Comparison of ENCODE assay signal across 9 cellular contexts in the genomic region with DNA sequence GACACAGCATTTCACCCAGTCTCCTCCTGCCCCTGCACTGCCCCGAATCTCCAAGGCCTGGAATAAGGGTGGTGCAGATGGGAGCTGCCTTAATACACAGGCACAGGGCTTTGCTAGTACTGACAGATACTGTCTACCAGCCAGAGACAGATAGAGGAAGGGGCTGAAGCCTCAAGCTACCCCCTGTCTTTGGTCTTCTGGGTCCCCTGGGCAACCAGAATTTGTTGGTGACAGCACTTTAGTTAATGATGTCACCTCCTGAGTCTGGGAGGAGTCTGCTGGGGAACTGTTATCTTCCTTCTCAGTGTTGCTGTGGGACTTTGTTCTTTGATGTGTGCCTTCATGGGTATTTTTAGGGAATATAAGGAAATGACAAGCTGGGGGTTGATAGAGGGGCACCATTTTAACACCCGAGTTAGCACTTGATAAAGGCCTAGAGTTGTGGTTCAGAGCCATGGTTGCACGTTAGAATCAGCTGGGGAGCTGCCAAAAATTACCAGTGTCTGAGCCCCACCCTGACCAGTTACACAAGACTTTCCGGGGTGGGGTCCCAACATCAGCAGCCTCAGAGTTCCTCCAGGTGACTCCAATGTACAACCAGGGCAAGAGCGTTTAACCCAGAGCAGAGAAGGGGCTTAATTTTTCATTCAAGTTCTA.
A peak's percentile ranks its signal among the peaks of the same experiment; 100 is the strongest.
DNase-seq lines count a peak whose midpoint lies in the region; ATAC-seq and TF ChIP-seq lines count a peak whose summit lies in the region.
"Had no signal": no experiment of that assay in that cellular context is flagged by ENCODE, and none has a peak within 500 bp of the region (broad histone marks: within the 10 kb centered on the region; RNA-seq: fewer than 3 reads in every experiment).

No MANE protein-coding gene starts in this region.

- peak overlapping the region; percentile 29 to 68 for H3K27ac ChIP-seq in tibial artery

- intact Hi-C loops in left ventricle myocardium superior (cut with micrococcal nuclease) (no loop called here), tibial artery (cut with DNase I; ENCODE audit: low total_unique reads) (no loop called here)

- peaks cover 0 to 49% (median 24%) of the 10 kb centered on the region in 4 donors for H3K4me1 ChIP-seq in tibial artery

- no peaks in the 10 kb centered on the region for H3K27me3 ChIP-seq in tibial artery

- DNase-seq in SIG-M5 treated with dmso at 0.1 percent for 504 hours (lab: John Stamatoyannopoulos, UW; ENCODE audit: unreplicated experiment) (peak; percentile 13), SIG-M5 (lab: John Stamatoyannopoulos, UW) (no peak), left ventricle myocardium superior (peak; percentile 28), tibial artery (peak; percentile 52), inferior parietal cortex (ENCODE audit: extremely low spot score) (no peak), NCI-H510A treated with DMSO at 0.1 percent for 48 hours (lab: John Stamatoyannopoulos, UW) (no peak)
- DNase-seq in activated CD8-positive, alpha-beta memory T cell treated with anti-CD3 and anti-CD28 coated beads, Interleukin-2, amount 50 U/mL, for 1 hour (ENCODE audit: extremely low read depth) = peak; percentile 31
- DNase-seq: ACHN had no signal

- peaks cover 7 to 21% (median 21%) of the 10 kb centered on the region in 3 donors for H3K36me3 ChIP-seq in tibial artery

- H3K4me3 ChIP-seq in tibial artery = no peak overlapping the region

- peak; percentile 60 for ATAC-seq in left ventricle myocardium superior
- ATAC-seq in HG02973 (IDR thresholded peaks at IDR 0.05; ENCODE audit: unreplicated experiment) = no peak

- no peaks in the 10 kb centered on the region for H3K9me3 ChIP-seq in tibial artery

- TF ChIP-seq CTCF in tibial artery (IDR thresholded peaks at IDR 0.05) = no peak

Comparison
In these comparisons a context has a peak if more than half of its experiments do, and no peak if none do; other contexts are left out.
1. DNase-seq: peak in SIG-M5 treated with dmso at 0.1 percent for 504 hours (single experiment), activated CD8-positive, alpha-beta memory T cell treated with anti-CD3 and anti-CD28 coated beads, Interleukin-2, amount 50 U/mL, for 1 hour (single experiment), left ventricle myocardium superior (single experiment) and tibial artery (2 of 2); none in SIG-M5 (single experiment), inferior parietal cortex (single experiment) and NCI-H510A treated with DMSO at 0.1 percent for 48 hours (single experiment).